ENCODE assay signal across 23 cellular contexts in genomic region chr20:62104791-62105345, GRCh38. TPM values are rescaled to one million over a fixed set of nuclear protein-coding genes. Genes with fewer than 3 reads are reported as not detected.
DNase-seq lines count a peak whose midpoint lies in the region; ATAC-seq and TF ChIP-seq lines count a peak whose summit lies in the region.
"Had no signal": no experiment of that assay in that cellular context is flagged by ENCODE, and none has a peak within 500 bp of the region (broad histone marks: within the 10 kb centered on the region; RNA-seq: fewer than 3 reads in every experiment).

No MANE protein-coding gene starts in this region.

- no peak overlapping the region for H3K4me2 ChIP-seq in GM23248 (ENCODE audit: unreplicated experiment)

- H3K4me3 ChIP-seq in GM23248 (no peak overlapping the region), transverse colon (no peak overlapping the region)
- H3K4me3 ChIP-seq: dorsolateral prefrontal cortex, left lung, suprapubic skin had no signal

- DNase-seq in GM23248 (peak; percentile 68), astrocyte of the hippocampus (ENCODE audit: low read depth, low spot score) (peak; percentile 16), iris pigment epithelial cell (ENCODE audit: low read depth) (peak; percentile 67), transverse colon (peak; percentile 41), foreskin melanocyte (no peak), left lobe of liver (ENCODE audit: low spot score) (no peak)
- DNase-seq: activated CD4-positive, alpha-beta T cell treated with anti-CD3 and anti-CD28 coated beads for 1 hour; activated CD8-positive, alpha-beta memory T cell treated with anti-CD3 and anti-CD28 coated beads for 24 hours; activated naive CD4-positive, alpha-beta T cell treated with anti-CD3 and anti-CD28 coated beads, Interleukin-2, amount 10 ng/mL, durations not matched to agents 7 days and 5 days; activated T-cell treated with anti-CD3 and anti-CD28 coated beads, Interleukin-2, amount 50 U/mL, for 24 hours; anterior cingulate cortex; CD8-positive, alpha-beta memory T cell; central memory CD4-positive, alpha-beta T cell; dorsolateral prefrontal cortex; NCI-H1105 treated with DMSO at 0.1 percent for 48 hours; NCI-H2081; OCI-M1; SIG-M5; T-cell had no signal

- H3F3A ChIP-seq in GM23248 (ENCODE audit: insufficient read depth): no peaks in the 10 kb centered on the region

- TF ChIP-seq CTCF in transverse colon (IDR thresholded peaks at IDR 0.05): no peak

- no peaks in the 10 kb centered on the region for H4K20me1 ChIP-seq in GM23248 (ENCODE audit: insufficient read depth)

- intact Hi-C loops in transverse colon (cut with DNase I; ENCODE audit: low total_unique reads): loop anchor here (1.0 kb wide), 1 partner anchor 30 kb away; no protein-coding TSS in a partner anchor

- H3K36me3 ChIP-seq in GM23248 (ENCODE audit: low read depth) (no peaks in the 10 kb centered on the region), transverse colon (no peaks in the 10 kb centered on the region)
- H3K36me3 ChIP-seq: left lung, suprapubic skin had no signal

- H3K9me2 ChIP-seq in GM23248 (ENCODE audit: insufficient read depth): no peaks in the 10 kb centered on the region

- H3K9ac ChIP-seq in GM23248: no peak overlapping the region

- ATAC-seq in HG03039 (IDR thresholded peaks at IDR 0.05; ENCODE audit: unreplicated experiment): no peak
- ATAC-seq in left lobe of liver: no peak
- ATAC-seq: left lung; stimulated activated effector memory CD8-positive, alpha-beta T cell treated with anti-CD3 and anti-CD28 coated beads, Interleukin-12 subunit alpha, Interleukin-12 subunit beta, amount 100 ng/mL, for 72 hours; T-cell had no signal

- H3K4me1 ChIP-seq in GM23248 (ENCODE audit: insufficient read depth) (no peaks in the 10 kb centered on the region), transverse colon (peaks cover 0 to 13% (median 9%) of the 10 kb centered on the region in 4 donors)
- H3K4me1 ChIP-seq: left lung, suprapubic skin had no signal

- H3K27me3 ChIP-seq in GM23248 (replicated peaks; ENCODE audit: insufficient read depth): no peaks in the 10 kb centered on the region
- peaks cover 8% of the 10 kb centered on the region for H3K27me3 ChIP-seq in transverse colon

- WGBS in GM23248 (ENCODE audit: low coverage in 1 of 2, low lambda C conversion rate in 2 of 2, missing lambda C conversion rate in 2 of 2), 2 experiments: 8 to 11% methylated on average over 4 to 7 of the region's 7 CpGs
- 7 to 20% methylated on average over 2 to 7 of the region's 7 CpGs for WGBS in transverse colon (ENCODE audit: low coverage in 1 of 2), 2 donors

- H3K9me3 ChIP-seq in GM23248 (ENCODE audit: low read depth) (no peaks in the 10 kb centered on the region), transverse colon (peaks cover 23 to 36% of the 10 kb centered on the region in 2 donors)

- H3K79me2 ChIP-seq in GM23248 (ENCODE audit: insufficient read depth): no peaks in the 10 kb centered on the region

- in situ Hi-C loops in GM23248 (cut with MboI): no loop called here
- in situ Hi-C loops in transverse colon (cut with MboI; ENCODE audit: low pct_ligation_motif_present in 1 of 4, low pct_unique_long_range_greater_than_20kb in 1 of 4, low sequenced_read_pairs in 3 of 4): no loop called here

- no peak overlapping the region for H3K27ac ChIP-seq in GM23248
- H3K27ac ChIP-seq in transverse colon: peak overlapping the region in 3 of 4 donors; percentile 18 to 34 (median 31)
- H3K27ac ChIP-seq: dorsolateral prefrontal cortex, left lung, suprapubic skin had no signal

- no peak for TF ChIP-seq EP300 in transverse colon (IDR thresholded peaks at IDR 0.05; ENCODE audit: low read depth)

- H2AFZ ChIP-seq in GM23248: no peak overlapping the region

- TF ChIP-seq POLR2A in transverse colon (IDR thresholded peaks at IDR 0.05): no peak

RNA-seq across cellular contexts. Expression of gene LSM14B, which starts 17.4 kb away (rescaled TPM):
- 28.0 and 30.0 TPM in 2 replicates for total RNA-seq in GM23248 (2014; rRNA removed; shearing (Covaris generic))
- 1.0 and 1.3 TPM in 2 replicates for polyA plus RNA-seq in GM23248 (2016; fragmentation: Nextera tagmentation; extraction: Ambion mirVana)
- total RNA-seq in transverse colon: 10 to 100 TPM; 22.1 to 45.3 (median 35.6) TPM
- 19.6 TPM for total RNA-seq in left lobe of liver

RNA-seq across cellular contexts. Expression of gene PSMA7, which starts 38.3 kb away (rescaled TPM):
- 268 and 308 TPM in 2 replicates for total RNA-seq in GM23248 (2014; rRNA removed; shearing (Covaris generic))
- 488 and 493 TPM in 2 replicates for polyA plus RNA-seq in GM23248 (2016; fragmentation: Nextera tagmentation; extraction: Ambion mirVana)
- total RNA-seq in transverse colon: 100 to 1,000 TPM; 154 to 241 (median 234) TPM
- total RNA-seq in left lobe of liver: 138 TPM

RNA-seq across cellular contexts. Expression of gene SS18L1, which starts 38.7 kb away (rescaled TPM):
- total RNA-seq in GM23248 (2014; rRNA removed; shearing (Covaris generic)): 7.5 and 8.8 TPM in 2 replicates
- polyA plus RNA-seq in GM23248 (2016; fragmentation: Nextera tagmentation; extraction: Ambion mirVana): 1.5 and 2.3 TPM in 2 replicates
- total RNA-seq in transverse colon: 10 to 100 TPM; 14.7 to 23.2 (median 22.1) TPM
- 33.4 TPM for total RNA-seq in left lobe of liver

RNA-seq across cellular contexts. Expression of gene TAF4, which starts 39.2 kb away (rescaled TPM):
- total RNA-seq in GM23248 (2014; rRNA removed; shearing (Covaris generic)): 2.9 and 4.2 TPM in 2 replicates
- 0.80 and 1.4 TPM in 2 replicates for polyA plus RNA-seq in GM23248 (2016; fragmentation: Nextera tagmentation; extraction: Ambion mirVana)
- total RNA-seq in transverse colon (10 to 100 TPM; 18.9 to 39.5 (median 24.3) TPM), left lobe of liver (11.3 TPM)

Comparison
In these comparisons a context has a peak if more than half of its experiments do, and no peak if none do; other contexts are left out.
1. DNase-seq: peak in GM23248 (single experiment), astrocyte of the hippocampus (single experiment), iris pigment epithelial cell (single experiment) and transverse colon (single experiment); none in foreskin melanocyte (single experiment) and left lobe of liver (single experiment).